ENCODE assay signal across 1 cellular context in the genomic region with DNA sequence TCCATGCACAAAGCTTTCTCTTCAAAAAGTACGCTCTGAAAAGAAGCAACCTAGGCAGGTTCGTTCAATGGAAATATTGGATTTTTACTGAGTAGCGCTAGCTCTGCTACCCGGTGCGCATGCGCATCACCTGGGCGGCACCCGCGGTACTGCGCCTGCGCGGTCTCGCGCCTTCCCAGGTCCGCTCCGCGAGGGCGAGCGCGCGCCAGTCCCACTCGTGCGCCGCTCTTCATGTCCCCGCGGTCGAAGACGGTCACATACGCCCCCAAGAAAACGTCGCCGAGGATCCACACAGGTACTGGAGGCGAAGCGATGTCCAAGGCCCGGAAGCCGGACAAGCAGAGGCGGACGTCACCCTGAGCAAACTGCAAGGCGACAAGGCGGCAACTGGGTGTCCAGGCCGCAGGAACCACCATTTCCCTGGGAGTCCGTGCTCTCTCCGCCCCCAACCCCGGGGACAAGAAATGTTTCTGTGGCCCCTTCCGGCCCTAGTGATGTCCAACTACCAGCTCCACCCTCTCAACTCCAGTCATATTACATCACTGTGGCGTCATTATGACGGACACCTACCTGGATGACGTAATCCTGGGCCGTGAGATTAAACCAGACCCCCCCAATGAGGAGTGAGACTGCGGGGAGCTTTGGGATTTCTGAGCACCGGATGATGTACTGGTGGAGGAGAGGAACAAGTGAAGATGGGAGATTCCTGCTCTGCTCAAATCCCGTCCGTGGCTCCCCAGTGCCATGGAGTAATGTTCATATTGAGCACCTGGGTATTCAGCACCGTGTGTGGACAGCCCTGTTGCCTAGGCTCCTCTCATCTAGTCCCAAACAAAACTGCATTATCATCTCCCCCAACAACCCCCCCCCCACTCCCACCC.
TF ChIP-seq lines count a peak whose summit lies in the region.

No MANE protein-coding gene starts in this region.

TF ChIP-seq in K562, 482 proteins besides CTCF, POLR2A, EP300 and RAD21 (continued from another document):
- TF ChIP-seq AFF1 (IDR thresholded peaks at IDR 0.05; ENCODE audit: low read depth in 1 of 2, partially characterized antibody in 2 of 2): peak in 1 of 2 experiments; percentile 19
- TF ChIP-seq, protein P1, sequence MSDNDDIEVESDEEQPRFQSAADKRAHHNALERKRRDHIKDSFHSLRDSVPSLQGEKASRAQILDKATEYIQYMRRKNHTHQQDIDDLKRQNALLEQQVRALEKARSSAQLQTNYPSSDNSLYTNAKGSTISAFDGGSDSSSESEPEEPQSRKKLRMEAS (CRISPR knock-in tag; IDR thresholded peaks at IDR 0.05): peak; percentile 97
- 0 out of 2 replicates have a peak, but pooled peaks have one; percentile 58 for TF ChIP-seq BACH1 (tag; IDR thresholded peaks at IDR 0.05)
